Comparison of ENCODE assay signal across 8 cellular contexts in genomic region chrX:130121505-130121800, GRCh38. TPM values are rescaled to one million over a fixed set of nuclear protein-coding genes. Genes with fewer than 3 reads are reported as not detected.
DNase-seq lines count a peak whose midpoint lies in the region; ATAC-seq and TF ChIP-seq lines count a peak whose summit lies in the region.

No MANE protein-coding gene starts in this region.

- no peak for ATAC-seq in central memory CD8-positive, alpha-beta T cell (replicated peaks; ENCODE audit: extremely low read depth, poor library complexity, severe bottlenecking)
- no peak for ATAC-seq in HG03097 (IDR thresholded peaks at IDR 0.05; ENCODE audit: low FRiP score, unreplicated experiment)

- H3K36me3 ChIP-seq in ovary = no peaks in the 10 kb centered on the region

- H3K36me3 Mint-ChIP-seq in CD14-positive monocyte (peaks cover 14 to 15% of the 10 kb centered on the region in 2 donors), HFFc6 (ENCODE audit: low read depth) (no peaks in the 10 kb centered on the region; the same call in 1 of the 2 replicates)
- H3K36me3 Mint-ChIP-seq in central memory CD8-positive, alpha-beta T cell (ENCODE audit: insufficient read depth) = peaks cover 11% of the 10 kb centered on the region

- 46 to 77% (median 63%) methylated on average over 13 of the region's 13 CpGs for WGBS in ovary, 3 donors

- peak overlapping the region; percentile 83 to 84 for H3K27ac ChIP-seq in ovary

- TF ChIP-seq POLR2A in ovary (IDR thresholded peaks at IDR 0.05) = no peak

- H3K4me1 Mint-ChIP-seq in CD14-positive monocyte (peaks cover 30% of the 10 kb centered on the region), HFFc6 (ENCODE audit: low read depth) (peaks cover 28% of the 10 kb centered on the region)
- H3K4me1 Mint-ChIP-seq in central memory CD8-positive, alpha-beta T cell = peaks cover 17% of the 10 kb centered on the region

- no peaks in the 10 kb centered on the region for H3K27me3 ChIP-seq in ovary

- H3K27me3 Mint-ChIP-seq in CD14-positive monocyte (ENCODE audit: low read depth in 3 of 3) (peaks cover 2 to 22% (median 3%) of the 10 kb centered on the region in 3 donors), HFFc6 (ENCODE audit: insufficient read depth) (no peaks in the 10 kb centered on the region)
- no peaks in the 10 kb centered on the region for H3K27me3 Mint-ChIP-seq in central memory CD8-positive, alpha-beta T cell

- no peaks in the 10 kb centered on the region for H3K9me3 ChIP-seq in ovary

- no peak for TF ChIP-seq CTCF in CD14-positive monocyte (IDR thresholded peaks at IDR 0.05)
- no peak for TF ChIP-seq CTCF in HFFc6 (IDR thresholded peaks at IDR 0.05)
- TF ChIP-seq CTCF in ovary (IDR thresholded peaks at IDR 0.05) = no peak

- DNase-seq in CD14-positive monocyte (ENCODE audit: low spot score) (no peak), HFFc6 (no peak), ovary (no peak), EL (no peak), NCI-H2107 treated with DMSO at 0.1 percent for 48 hours (lab: John Stamatoyannopoulos, UW; ENCODE audit: unreplicated experiment) (no peak), islet precursor cell (no peak)
- no peak for DNase-seq in central memory CD8-positive, alpha-beta T cell (ENCODE audit: low spot score in 2 of 2)

- no peak for TF ChIP-seq EP300 in ovary (IDR thresholded peaks at IDR 0.05)

- intact Hi-C loops in CD14-positive monocyte (cut with micrococcal nuclease) (loop anchor here (2.0 to 5.0 kb wide), 2 partner anchors 39 to 41 kb away; no protein-coding TSS in a partner anchor), ovary (cut with DNase I) (loop anchor here in 1 of 4 donors (2.0 kb wide), 1 partner anchor 41 kb away; no protein-coding TSS in a partner anchor)

- H3K4me3 ChIP-seq in ovary = peak overlapping the region; percentile 22

- H3K4me1 ChIP-seq in ovary (ENCODE audit: insufficient read depth) = peaks cover 6% of the 10 kb centered on the region

- peak overlapping the region; percentile 78 to 96 (median 91) for H3K27ac Mint-ChIP-seq in CD14-positive monocyte
- H3K27ac Mint-ChIP-seq in HFFc6 = peak overlapping the region; percentile 81; the same call in 1 of the 2 replicates
- H3K27ac Mint-ChIP-seq in central memory CD8-positive, alpha-beta T cell (ENCODE audit: low read depth) = no peak overlapping the region

- H3K9me3 Mint-ChIP-seq in CD14-positive monocyte (no peaks in the 10 kb centered on the region), HFFc6 (no peaks in the 10 kb centered on the region)
- H3K9me3 Mint-ChIP-seq in central memory CD8-positive, alpha-beta T cell = no peaks in the 10 kb centered on the region

- H3K4me3 Mint-ChIP-seq in CD14-positive monocyte (peak overlapping the region; percentile 79 to 84), HFFc6 (peak overlapping the region; percentile 85)
- H3K4me3 Mint-ChIP-seq in central memory CD8-positive, alpha-beta T cell = peak overlapping the region; percentile 61

RNA-seq across cellular contexts. Expression of gene ELF4, which starts 11.2 kb away (rescaled TPM):
- polyA plus RNA-seq in CD14-positive monocyte (10 to 100 TPM; 10.4 to 20.5 TPM), ovary (10 to 100 TPM; 13.0 to 25.6 TPM)
- total RNA-seq in HFFc6 (2021; fragmentation: NEBNext Ultra II Directional; extraction: Animal tissue kit (Norgen Biotek cat#: 25700)) = 10 to 100 TPM; 21.9 to 35.9 (median 31.4) TPM
- 10 to 100 TPM in 6 of 7 donors, 1 to 10 TPM in 1; 9.3 to 24.2 (median 20.2) TPM for total RNA-seq in ovary

RNA-seq across cellular contexts. Expression of gene AIFM1, which starts 44.2 kb away (rescaled TPM):
- polyA plus RNA-seq in CD14-positive monocyte = 10 to 100 TPM; 18.6 to 19.1 TPM
- 10 to 100 TPM; 31.9 to 39.5 (median 33.8) TPM for total RNA-seq in HFFc6 (2021; fragmentation: NEBNext Ultra II Directional; extraction: Animal tissue kit (Norgen Biotek cat#: 25700))
- total RNA-seq in ovary = 10 to 100 TPM in 6 of 7 donors, 1 to 10 TPM in 1; 5.2 to 25.6 (median 20.5) TPM
- polyA plus RNA-seq in ovary = 10 to 100 TPM; 11.7 to 51.4 TPM

RNA-seq across cellular contexts. Expression of gene RAB33A, which starts 50.3 kb away (rescaled TPM):
- polyA plus RNA-seq in CD14-positive monocyte = 1 to 10 TPM in 1 of 2 donors, under 1 TPM in 1; 0.13 to 1.6 TPM
- under 1 TPM; 0.17 to 0.66 (median 0.44) TPM for total RNA-seq in HFFc6 (2021; fragmentation: NEBNext Ultra II Directional; extraction: Animal tissue kit (Norgen Biotek cat#: 25700))
- 1 to 10 TPM in 4 of 7 donors, under 1 TPM in 3; 0.24 to 3.3 (median 2.0) TPM for total RNA-seq in ovary
- polyA plus RNA-seq in ovary = 1 to 10 TPM; 1.3 to 1.8 TPM
